Comparison of ENCODE assay signal across 1 cellular context in the genomic region with DNA sequence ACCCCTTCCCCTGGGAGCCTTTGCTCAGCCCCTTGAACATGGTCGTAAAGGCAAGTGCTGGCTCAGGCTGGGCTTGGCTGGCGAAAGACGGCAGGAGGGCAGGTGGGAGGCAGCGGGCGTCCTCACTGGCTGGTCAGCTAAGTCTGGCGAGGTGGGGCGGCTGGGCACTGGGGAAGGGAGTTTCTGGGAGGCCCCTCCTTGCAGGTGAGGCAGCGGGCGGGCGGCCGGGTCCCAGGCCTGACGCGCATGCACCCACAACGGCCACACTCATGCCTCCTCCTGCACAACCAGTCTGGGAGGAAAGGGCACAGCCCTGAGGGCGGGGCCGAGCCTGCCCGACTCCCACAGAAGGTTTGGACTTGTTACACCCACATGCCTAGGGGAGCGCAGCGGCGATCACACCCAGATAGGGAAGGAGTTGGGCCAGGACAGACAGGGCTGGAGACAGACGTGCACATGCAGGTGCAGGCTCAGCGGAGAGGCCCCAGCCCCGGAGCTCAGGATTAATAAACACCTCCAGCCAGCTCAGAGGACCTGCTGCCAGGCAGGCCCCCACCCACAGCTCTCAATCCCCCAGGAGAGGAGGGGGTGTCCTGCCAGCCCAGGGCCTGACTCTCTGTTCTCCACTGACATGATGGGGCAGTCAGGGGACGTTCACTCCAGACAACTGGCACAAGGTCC.
TF ChIP-seq lines count a peak whose summit lies in the region.

A gene (minus strand): TSS at position 148 of the 681 bp plus-strand sequence. CDS start 108 bp downstream, at position 40.

TF ChIP-seq in HepG2, 621 proteins besides CTCF, POLR2A, EP300 and RAD21 (continued from another document):
- TF ChIP-seq, protein P1, sequence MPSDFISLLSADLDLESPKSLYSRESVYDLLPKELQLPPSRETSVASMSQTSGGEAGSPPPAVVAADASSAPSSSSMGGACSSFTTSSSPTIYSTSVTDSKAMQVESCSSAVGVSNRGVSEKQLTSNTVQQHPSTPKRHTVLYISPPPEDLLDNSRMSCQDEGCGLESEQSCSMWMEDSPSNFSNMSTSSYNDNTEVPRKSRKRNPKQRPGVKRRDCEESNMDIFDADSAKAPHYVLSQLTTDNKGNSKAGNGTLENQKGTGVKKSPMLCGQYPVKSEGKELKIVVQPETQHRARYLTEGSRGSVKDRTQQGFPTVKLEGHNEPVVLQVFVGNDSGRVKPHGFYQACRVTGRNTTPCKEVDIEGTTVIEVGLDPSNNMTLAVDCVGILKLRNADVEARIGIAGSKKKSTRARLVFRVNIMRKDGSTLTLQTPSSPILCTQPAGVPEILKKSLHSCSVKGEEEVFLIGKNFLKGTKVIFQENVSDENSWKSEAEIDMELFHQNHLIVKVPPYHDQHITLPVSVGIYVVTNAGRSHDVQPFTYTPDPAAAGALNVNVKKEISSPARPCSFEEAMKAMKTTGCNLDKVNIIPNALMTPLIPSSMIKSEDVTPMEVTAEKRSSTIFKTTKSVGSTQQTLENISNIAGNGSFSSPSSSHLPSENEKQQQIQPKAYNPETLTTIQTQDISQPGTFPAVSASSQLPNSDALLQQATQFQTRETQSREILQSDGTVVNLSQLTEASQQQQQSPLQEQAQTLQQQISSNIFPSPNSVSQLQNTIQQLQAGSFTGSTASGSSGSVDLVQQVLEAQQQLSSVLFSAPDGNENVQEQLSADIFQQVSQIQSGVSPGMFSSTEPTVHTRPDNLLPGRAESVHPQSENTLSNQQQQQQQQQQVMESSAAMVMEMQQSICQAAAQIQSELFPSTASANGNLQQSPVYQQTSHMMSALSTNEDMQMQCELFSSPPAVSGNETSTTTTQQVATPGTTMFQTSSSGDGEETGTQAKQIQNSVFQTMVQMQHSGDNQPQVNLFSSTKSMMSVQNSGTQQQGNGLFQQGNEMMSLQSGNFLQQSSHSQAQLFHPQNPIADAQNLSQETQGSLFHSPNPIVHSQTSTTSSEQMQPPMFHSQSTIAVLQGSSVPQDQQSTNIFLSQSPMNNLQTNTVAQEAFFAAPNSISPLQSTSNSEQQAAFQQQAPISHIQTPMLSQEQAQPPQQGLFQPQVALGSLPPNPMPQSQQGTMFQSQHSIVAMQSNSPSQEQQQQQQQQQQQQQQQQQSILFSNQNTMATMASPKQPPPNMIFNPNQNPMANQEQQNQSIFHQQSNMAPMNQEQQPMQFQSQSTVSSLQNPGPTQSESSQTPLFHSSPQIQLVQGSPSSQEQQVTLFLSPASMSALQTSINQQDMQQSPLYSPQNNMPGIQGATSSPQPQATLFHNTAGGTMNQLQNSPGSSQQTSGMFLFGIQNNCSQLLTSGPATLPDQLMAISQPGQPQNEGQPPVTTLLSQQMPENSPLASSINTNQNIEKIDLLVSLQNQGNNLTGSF (CRISPR knock-in tag; IDR thresholded peaks at IDR 0.05), result peak; percentile 33; the same call in 1 of the 2 replicates
- no peak for TF ChIP-seq SOX6 (IDR thresholded peaks at IDR 0.05)
- TF ChIP-seq SOX6 (CRISPR knock-in tag; IDR thresholded peaks at IDR 0.05), result 0 out of 2 replicates have a peak, but pooled peaks have one; percentile 11
- TF ChIP-seq, protein P2, sequence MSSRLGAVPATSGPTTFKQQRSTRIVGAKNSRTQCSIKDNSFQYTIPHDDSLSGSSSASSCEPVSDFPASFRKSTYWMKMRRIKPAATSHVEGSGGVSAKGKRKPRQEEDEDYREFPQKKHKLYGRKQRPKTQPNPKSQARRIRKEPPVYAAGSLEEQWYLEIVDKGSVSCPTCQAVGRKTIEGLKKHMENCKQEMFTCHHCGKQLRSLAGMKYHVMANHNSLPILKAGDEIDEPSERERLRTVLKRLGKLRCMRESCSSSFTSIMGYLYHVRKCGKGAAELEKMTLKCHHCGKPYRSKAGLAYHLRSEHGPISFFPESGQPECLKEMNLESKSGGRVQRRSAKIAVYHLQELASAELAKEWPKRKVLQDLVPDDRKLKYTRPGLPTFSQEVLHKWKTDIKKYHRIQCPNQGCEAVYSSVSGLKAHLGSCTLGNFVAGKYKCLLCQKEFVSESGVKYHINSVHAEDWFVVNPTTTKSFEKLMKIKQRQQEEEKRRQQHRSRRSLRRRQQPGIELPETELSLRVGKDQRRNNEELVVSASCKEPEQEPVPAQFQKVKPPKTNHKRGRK (CRISPR knock-in tag; IDR thresholded peaks at IDR 0.05), result 0 out of 2 replicates have a peak, but pooled peaks have one; percentile 52
- 0 out of 2 replicates have a peak, but pooled peaks have one; percentile 31 for TF ChIP-seq LCORL (IDR thresholded peaks at IDR 0.05)
- no peak; the same call in none of the 2 replicates for TF ChIP-seq LCORL (CRISPR knock-in tag; IDR thresholded peaks at IDR 0.05)
- peak; percentile 49 for TF ChIP-seq ZNF781 (CRISPR knock-in tag; IDR thresholded peaks at IDR 0.05; ENCODE audit: borderline replicate concordance, not compliant biosample characterization)
- TF ChIP-seq ZMAT3 (CRISPR knock-in tag; conservative IDR thresholded peaks at IDR 0.05), result no peak
- peak; percentile 31 for TF ChIP-seq ZNF547 (CRISPR knock-in tag; IDR thresholded peaks at IDR 0.05)
- 0 out of 2 replicates have a peak, but pooled peaks have one; percentile 32 for TF ChIP-seq ZSCAN25 (CRISPR knock-in tag; IDR thresholded peaks at IDR 0.05)
- no peak for TF ChIP-seq THYN1 (CRISPR knock-in tag; IDR thresholded peaks at IDR 0.05; ENCODE audit: borderline replicate concordance, low read depth)
- no peak for TF ChIP-seq STAT5B (CRISPR knock-in tag; IDR thresholded peaks at IDR 0.05)
- no peak for TF ChIP-seq ZNF383 (CRISPR knock-in tag; IDR thresholded peaks at IDR 0.05; ENCODE audit: borderline replicate concordance)
- TF ChIP-seq ZNF296 (CRISPR knock-in tag; conservative IDR thresholded peaks at IDR 0.05), result 0 out of 2 replicates have a peak, but pooled peaks have one; percentile 11
- 0 out of 2 replicates have a peak, but pooled peaks have one; percentile 17 for TF ChIP-seq FOXJ3 (CRISPR knock-in tag; IDR thresholded peaks at IDR 0.05; ENCODE audit: borderline replicate concordance)
